12 cellular contexts compared by ENCODE assay signal in the genomic region with DNA sequence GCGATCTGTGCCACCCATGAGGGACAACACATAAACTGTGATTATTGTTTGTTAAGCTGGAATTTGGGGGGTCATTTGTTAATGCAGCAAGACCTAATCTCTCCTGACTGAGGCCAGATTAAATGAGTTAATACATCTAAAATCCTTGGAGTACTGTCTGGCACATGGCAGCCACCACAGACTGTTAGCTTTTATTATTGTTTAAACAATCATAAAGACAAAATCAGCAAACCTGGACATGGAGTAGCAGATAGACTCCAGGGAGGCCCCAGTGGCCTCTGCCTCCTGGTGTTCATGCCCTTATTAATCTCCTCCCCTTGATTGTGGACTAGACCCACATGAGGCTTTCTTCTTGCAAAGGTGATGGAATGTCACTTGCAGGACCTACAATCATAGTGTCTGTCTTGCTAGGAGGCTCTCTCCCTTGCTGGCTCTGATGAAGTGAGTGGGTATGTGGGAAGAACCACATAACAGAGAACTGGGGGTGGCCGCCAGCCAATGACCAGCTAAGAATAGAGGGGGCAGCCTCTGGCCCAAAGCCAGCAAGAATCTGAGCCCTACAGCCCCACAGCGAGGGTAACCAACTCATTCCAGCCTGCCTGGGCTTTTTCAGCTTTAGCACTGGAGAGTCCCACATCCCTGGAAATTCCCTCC.
DNase-seq lines count a peak whose midpoint lies in the region; ATAC-seq and TF ChIP-seq lines count a peak whose summit lies in the region.
"Had no signal": no experiment of that assay in that cellular context is flagged by ENCODE, and none has a peak within 500 bp of the region (broad histone marks: within the 10 kb centered on the region; RNA-seq: fewer than 3 reads in every experiment).

No MANE protein-coding gene starts in this region.

- WGBS in spleen, 5 donors, result 61 to 81% (median 72%) methylated on average over 3 of the region's 3 CpGs

- POLR2A ChIA-PET in HEK293 (lab: Yijun Ruan, JAX), result no interaction called here

- DNase-seq in islet precursor cell, result peak; percentile 57
- no peak for DNase-seq in spleen
- DNase-seq in G401 (ENCODE audit: low spot score), result no peak
- DNase-seq in stimulated activated CD4-positive, alpha-beta T cell treated with anti-CD3 and anti-CD28 coated beads, Interleukin-15, amount 100 ng/mL, for 24 hours, result no peak
- DNase-seq: activated naive CD4-positive, alpha-beta T cell treated with anti-CD3 and anti-CD28 coated beads, Interleukin-2, amount 10 ng/mL, durations not matched to agents 7 days and 5 days; effector memory CD4-positive, alpha-beta T cell; MM.1S; naive thymus-derived CD4-positive, alpha-beta T cell; NCI-H187 treated with DMSO at 0.1 percent for 48 hours had no signal

- peak; percentile 4; the same call in 1 of the 3 replicates for ATAC-seq in SK-N-SH treated with all-trans-retinoic acid at 6 μM for 48 hours
- ATAC-seq in GM18502 (IDR thresholded peaks at IDR 0.05; ENCODE audit: poor library complexity, unreplicated experiment), result no peak

- H3K4me3 ChIP-seq in HEK293 (ENCODE audit: low read depth, low read length), result no peak overlapping the region
- no peak overlapping the region for H3K4me3 ChIP-seq in spleen

- H3K4me1 ChIP-seq in HEK293 (ENCODE audit: control insufficient read depth, insufficient read depth, low read length), result peaks cover 7% of the 10 kb centered on the region; the same call in 1 of the 2 replicates
- H3K4me1 ChIP-seq in spleen, result peaks cover 0 to 47% (median 22%) of the 10 kb centered on the region in 6 donors

- H3K27ac ChIP-seq in HEK293 (ENCODE audit: extremely low read depth, low read depth, low read length) (no peak overlapping the region; the same call in 1 of the 2 replicates), spleen (peak overlapping the region in 7 of 8 donors; percentile 15 to 76 (median 65))

- in situ Hi-C loops in G401 (cut with HindIII; ENCODE audit: low sequenced_read_pairs), result no loop called here

- H3K9me3 ChIP-seq in HEK293 (ENCODE audit: control insufficient read depth, insufficient read depth, low read depth, low read length) (no peaks in the 10 kb centered on the region), spleen (no peaks in the 10 kb centered on the region)

- no peak for TF ChIP-seq POLR2A in spleen (IDR thresholded peaks at IDR 0.05)

- CTCF ChIA-PET in HEK293 (lab: Yijun Ruan, JAX), result interaction anchor here (0.8 to 1.8 kb wide), 4 partner anchors 9 to 50 kb away, joined by 3 to 7 read pairs (median 4); no protein-coding TSS in a partner anchor

- intact Hi-C loops in spleen (cut with DNase I; ENCODE audit: low total_unique reads), result no loop called here

- TF ChIP-seq CTCF in HEK293 (tag by site-specific recombination; IDR thresholded peaks at IDR 0.05) (no peak), spleen (IDR thresholded peaks at IDR 0.05 in 8 of 11, conservative IDR thresholded peaks at IDR 0.05 in 3 of 11) (no peak)

- H3K36me3 ChIP-seq in HEK293 (ENCODE audit: control insufficient read depth in 2 of 2, insufficient read depth in 1 of 2, low read length in 2 of 2) (no peaks in the 10 kb centered on the region), spleen (no peaks in the 10 kb centered on the region)

- no peaks in the 10 kb centered on the region for H3K27me3 ChIP-seq in spleen (replicated peaks in 1 of 7)

TF ChIP-seq in HEK293, 187 proteins besides CTCF, POLR2A, EP300 and RAD21 (continues in another document):
- TF ChIP-seq GLIS1 (tag by site-specific recombination; IDR thresholded peaks at IDR 0.05) (peak; percentile 94), SCRT1 (tag by site-specific recombination; IDR thresholded peaks at IDR 0.05; ENCODE audit: borderline replicate concordance) (no peak), KLF16 (tag by site-specific recombination; IDR thresholded peaks at IDR 0.05) (no peak)
- TF ChIP-seq, protein P1, sequence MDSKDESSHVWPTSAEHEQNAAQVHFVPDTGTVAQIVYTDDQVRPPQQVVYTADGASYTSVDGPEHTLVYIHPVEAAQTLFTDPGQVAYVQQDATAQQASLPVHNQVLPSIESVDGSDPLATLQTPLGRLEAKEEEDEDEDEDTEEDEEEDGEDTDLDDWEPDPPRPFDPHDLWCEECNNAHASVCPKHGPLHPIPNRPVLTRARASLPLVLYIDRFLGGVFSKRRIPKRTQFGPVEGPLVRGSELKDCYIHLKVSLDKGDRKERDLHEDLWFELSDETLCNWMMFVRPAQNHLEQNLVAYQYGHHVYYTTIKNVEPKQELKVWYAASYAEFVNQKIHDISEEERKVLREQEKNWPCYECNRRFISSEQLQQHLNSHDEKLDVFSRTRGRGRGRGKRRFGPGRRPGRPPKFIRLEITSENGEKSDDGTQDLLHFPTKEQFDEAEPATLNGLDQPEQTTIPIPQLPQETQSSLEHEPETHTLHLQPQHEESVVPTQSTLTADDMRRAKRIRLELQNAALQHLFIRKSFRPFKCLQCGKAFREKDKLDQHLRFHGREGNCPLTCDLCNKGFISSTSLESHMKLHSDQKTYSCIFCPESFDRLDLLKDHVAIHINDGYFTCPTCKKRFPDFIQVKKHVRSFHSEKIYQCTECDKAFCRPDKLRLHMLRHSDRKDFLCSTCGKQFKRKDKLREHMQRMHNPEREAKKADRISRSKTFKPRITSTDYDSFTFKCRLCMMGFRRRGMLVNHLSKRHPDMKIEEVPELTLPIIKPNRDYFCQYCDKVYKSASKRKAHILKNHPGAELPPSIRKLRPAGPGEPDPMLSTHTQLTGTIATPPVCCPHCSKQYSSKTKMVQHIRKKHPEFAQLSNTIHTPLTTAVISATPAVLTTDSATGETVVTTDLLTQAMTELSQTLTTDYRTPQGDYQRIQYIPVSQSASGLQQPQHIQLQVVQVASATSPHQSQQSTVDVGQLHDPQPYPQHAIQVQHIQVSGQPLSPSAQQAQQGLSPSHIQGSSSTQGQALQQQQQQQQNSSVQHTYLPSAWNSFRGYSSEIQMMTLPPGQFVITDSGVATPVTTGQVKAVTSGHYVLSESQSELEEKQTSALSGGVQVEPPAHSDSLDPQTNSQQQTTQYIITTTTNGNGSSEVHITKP (tag by site-specific recombination; IDR thresholded peaks at IDR 0.05), result peak; percentile 83

TF ChIP-seq in SK-N-SH treated with all-trans-retinoic acid at 6 μM for 48 hours, 23 proteins besides CTCF, POLR2A, EP300 and RAD21 (continues in another document):
- TF ChIP-seq ZC3H10 (CRISPR knock-in tag; IDR thresholded peaks at IDR 0.05), result no peak
- TF ChIP-seq CSDC2 (CRISPR knock-in tag; IDR thresholded peaks at IDR 0.05), result no peak
- no peak for TF ChIP-seq ARNTL (CRISPR knock-in tag; IDR thresholded peaks at IDR 0.05; ENCODE audit: borderline replicate concordance, low read depth)
- no peak for TF ChIP-seq ESRRG (CRISPR knock-in tag; IDR thresholded peaks at IDR 0.05)
- TF ChIP-seq, protein P2, sequence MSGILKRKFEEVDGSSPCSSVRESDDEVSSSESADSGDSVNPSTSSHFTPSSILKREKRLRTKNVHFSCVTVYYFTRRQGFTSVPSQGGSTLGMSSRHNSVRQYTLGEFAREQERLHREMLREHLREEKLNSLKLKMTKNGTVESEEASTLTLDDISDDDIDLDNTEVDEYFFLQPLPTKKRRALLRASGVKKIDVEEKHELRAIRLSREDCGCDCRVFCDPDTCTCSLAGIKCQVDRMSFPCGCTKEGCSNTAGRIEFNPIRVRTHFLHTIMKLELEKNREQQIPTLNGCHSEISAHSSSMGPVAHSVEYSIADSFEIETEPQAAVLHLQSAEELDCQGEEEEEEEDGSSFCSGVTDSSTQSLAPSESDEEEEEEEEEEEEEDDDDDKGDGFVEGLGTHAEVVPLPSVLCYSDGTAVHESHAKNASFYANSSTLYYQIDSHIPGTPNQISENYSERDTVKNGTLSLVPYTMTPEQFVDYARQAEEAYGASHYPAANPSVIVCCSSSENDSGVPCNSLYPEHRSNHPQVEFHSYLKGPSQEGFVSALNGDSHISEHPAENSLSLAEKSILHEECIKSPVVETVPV (CRISPR knock-in tag; IDR thresholded peaks at IDR 0.05), result no peak
- no peak for TF ChIP-seq BACH2 (CRISPR knock-in tag; IDR thresholded peaks at IDR 0.05; ENCODE audit: borderline replicate concordance)
- TF ChIP-seq PPARA (CRISPR knock-in tag; IDR thresholded peaks at IDR 0.05; ENCODE audit: borderline replicate concordance), result no peak
- TF ChIP-seq, protein P3, sequence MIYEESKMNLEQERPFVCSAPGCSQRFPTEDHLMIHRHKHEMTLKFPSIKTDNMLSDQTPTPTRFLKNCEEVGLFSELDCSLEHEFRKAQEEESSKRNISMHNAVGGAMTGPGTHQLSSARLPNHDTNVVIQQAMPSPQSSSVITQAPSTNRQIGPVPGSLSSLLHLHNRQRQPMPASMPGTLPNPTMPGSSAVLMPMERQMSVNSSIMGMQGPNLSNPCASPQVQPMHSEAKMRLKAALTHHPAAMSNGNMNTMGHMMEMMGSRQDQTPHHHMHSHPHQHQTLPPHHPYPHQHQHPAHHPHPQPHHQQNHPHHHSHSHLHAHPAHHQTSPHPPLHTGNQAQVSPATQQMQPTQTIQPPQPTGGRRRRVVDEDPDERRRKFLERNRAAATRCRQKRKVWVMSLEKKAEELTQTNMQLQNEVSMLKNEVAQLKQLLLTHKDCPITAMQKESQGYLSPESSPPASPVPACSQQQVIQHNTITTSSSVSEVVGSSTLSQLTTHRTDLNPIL (CRISPR knock-in tag; IDR thresholded peaks at IDR 0.05; ENCODE audit: low read depth), result no peak
- TF ChIP-seq, protein P4, sequence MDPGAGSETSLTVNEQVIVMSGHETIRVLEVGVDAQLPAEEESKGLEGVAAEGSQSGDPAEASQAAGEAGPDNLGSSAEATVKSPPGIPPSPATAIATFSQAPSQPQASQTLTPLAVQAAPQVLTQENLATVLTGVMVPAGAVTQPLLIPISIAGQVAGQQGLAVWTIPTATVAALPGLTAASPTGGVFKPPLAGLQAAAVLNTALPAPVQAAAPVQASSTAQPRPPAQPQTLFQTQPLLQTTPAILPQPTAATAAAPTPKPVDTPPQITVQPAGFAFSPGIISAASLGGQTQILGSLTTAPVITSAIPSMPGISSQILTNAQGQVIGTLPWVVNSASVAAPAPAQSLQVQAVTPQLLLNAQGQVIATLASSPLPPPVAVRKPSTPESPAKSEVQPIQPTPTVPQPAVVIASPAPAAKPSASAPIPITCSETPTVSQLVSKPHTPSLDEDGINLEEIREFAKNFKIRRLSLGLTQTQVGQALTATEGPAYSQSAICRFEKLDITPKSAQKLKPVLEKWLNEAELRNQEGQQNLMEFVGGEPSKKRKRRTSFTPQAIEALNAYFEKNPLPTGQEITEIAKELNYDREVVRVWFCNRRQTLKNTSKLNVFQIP (CRISPR knock-in tag; IDR thresholded peaks at IDR 0.05; ENCODE audit: borderline replicate concordance, low read depth), result no peak
- no peak for TF ChIP-seq GLIS3 (CRISPR knock-in tag; IDR thresholded peaks at IDR 0.05)
